1 cellular context compared by ENCODE assay signal in genomic region chr17:62967111-62967449, GRCh38.
TF ChIP-seq lines count a peak whose summit lies in the region.

No MANE protein-coding gene starts in this region.

TF ChIP-seq in H1, 55 proteins besides CTCF, POLR2A, EP300 and RAD21 (continued from another document):
- TF ChIP-seq CHD7 (IDR thresholded peaks at IDR 0.05; ENCODE audit: insufficient replicate concordance, low read length) (no peak), TAF7 (optimal IDR thresholded peaks at IDR 0.05; ENCODE audit: borderline replicate concordance, low read depth, low read length) (no peak), CBX8 (IDR thresholded peaks at IDR 0.05; ENCODE audit: borderline replicate concordance, low read depth, low read length) (no peak), MAX (IDR thresholded peaks at IDR 0.05) (no peak), USF2 (IDR thresholded peaks at IDR 0.05; ENCODE audit: low read length) (no peak), GABPA (IDR thresholded peaks at IDR 0.05; ENCODE audit: borderline replicate concordance, insufficient read depth, low read length) (no peak), SIRT6 (IDR thresholded peaks at IDR 0.05; ENCODE audit: low read length) (no peak), FOSL1 (IDR thresholded peaks at IDR 0.05; ENCODE audit: insufficient read depth, low read depth, low read length) (no peak), SUZ12 (IDR thresholded peaks at IDR 0.05; ENCODE audit: low read length) (no peak), NANOG (IDR thresholded peaks at IDR 0.05; ENCODE audit: insufficient read depth, low read depth, low read length, poor library complexity, severe bottlenecking) (no peak), CEBPB (IDR thresholded peaks at IDR 0.05; ENCODE audit: low read depth, low read length) (no peak; the same call in 1 of the 2 replicates), NRF1 (IDR thresholded peaks at IDR 0.05; ENCODE audit: low read depth, low read length) (no peak)
